ENCODE assay signal across 8 cellular contexts in the genomic region with DNA sequence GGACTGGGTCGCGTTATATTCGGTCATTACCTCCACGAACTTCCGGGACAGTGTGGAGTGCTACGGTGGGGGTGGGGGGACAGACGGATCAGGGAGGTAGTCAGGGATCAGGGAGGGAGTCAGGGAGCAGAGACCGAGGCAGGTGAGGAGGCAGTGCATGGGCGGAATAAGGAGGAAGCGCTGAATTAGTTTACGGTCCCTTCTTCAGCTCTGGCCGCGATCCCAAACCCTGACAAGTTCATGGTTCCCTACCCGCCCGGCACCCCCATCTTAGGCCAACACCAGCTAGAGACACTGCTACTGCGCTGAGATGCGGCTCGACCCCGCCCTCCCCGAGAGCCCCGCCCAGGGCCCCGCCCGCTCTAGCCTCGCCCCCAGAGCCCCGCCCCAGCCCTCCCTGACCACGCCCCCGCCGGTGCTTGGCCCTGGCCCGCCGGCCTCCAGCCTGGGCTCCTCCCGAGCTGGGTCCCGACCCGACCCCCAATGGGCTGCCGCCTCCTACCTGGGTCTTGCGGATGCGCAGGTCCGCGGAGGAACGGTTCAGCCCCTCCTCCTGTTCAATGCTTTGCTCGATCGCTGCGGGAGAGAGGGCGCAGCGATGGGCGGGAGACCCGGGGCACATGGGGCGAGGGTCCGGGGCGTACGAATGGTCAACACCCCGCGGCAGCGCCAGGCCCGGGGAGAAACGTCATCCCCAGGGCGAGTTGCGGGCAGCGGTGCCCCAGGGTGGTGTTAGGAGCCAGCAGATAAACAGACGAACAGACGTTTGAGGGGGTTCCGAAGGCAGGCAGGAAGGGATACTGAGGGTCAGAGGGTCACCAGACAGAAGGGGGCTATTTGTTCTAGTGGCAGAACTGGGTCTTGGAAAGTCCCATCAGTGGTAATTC. TPM values are rescaled to one million over a fixed set of nuclear protein-coding genes. Genes with fewer than 3 reads are reported as not detected.
DNase-seq lines count a peak whose midpoint lies in the region; ATAC-seq, FAIRE-seq and TF ChIP-seq lines count a peak whose summit lies in the region.

No MANE protein-coding gene starts in this region.

- TF ChIP-seq CTCF in AG09319 (IDR thresholded peaks at IDR 0.05; ENCODE audit: low read depth, low read length) (no peak), upper lobe of left lung (IDR thresholded peaks at IDR 0.05) (no peak)

- peaks cover 22% of the 10 kb centered on the region for H3K4me1 ChIP-seq in SJCRH30
- H3K4me1 ChIP-seq in upper lobe of left lung: peaks cover 14 to 17% (median 15%) of the 10 kb centered on the region in 4 donors

- ATAC-seq in HG03520 (IDR thresholded peaks at IDR 0.05; ENCODE audit: unreplicated experiment) (peak; percentile 69), upper lobe of left lung (ENCODE audit: low FRiP score in 2 of 2) (peak; percentile 91 to 96)

- 3 to 14% methylated on average over 19 to 57 of the region's 61 CpGs for WGBS in upper lobe of left lung, 2 donors

- H3K9me3 ChIP-seq in SJCRH30 (replicated peaks) (no peaks in the 10 kb centered on the region), upper lobe of left lung (no peaks in the 10 kb centered on the region)

- H3K36me3 ChIP-seq in SJCRH30 (no peaks in the 10 kb centered on the region), upper lobe of left lung (no peaks in the 10 kb centered on the region)

- TF ChIP-seq POLR2A in upper lobe of left lung (IDR thresholded peaks at IDR 0.05): peak in 2 of 4 donors; percentile 30 to 69

- intact Hi-C loops in head of caudate nucleus (cut with DNase I) (no loop called here), posterior vena cava (cut with DNase I) (loop anchor here in 1 of 2 donors (5.0 kb wide), 1 partner anchor 35 kb away; a partner anchor contains a TSS)

- FAIRE-seq in GM19239 (lab: Jason Lieb, UNC): peak; percentile 8

- DNase-seq in AG09319 (ENCODE audit: extremely low read depth, low read depth) (peak; percentile 24), GM19239 (ENCODE audit: insufficient read length, low spot score) (peak; percentile 99), SJCRH30 (no peak), head of caudate nucleus (peak in 33 of 42 donors; percentile 23 to 76 (median 51)), posterior vena cava (ENCODE audit: low spot score) (peak; percentile 96), upper lobe of left lung (peak; percentile 88 to 96)
- peak; percentile 77 for DNase-seq in activated naive CD4-positive, alpha-beta T cell treated with Interleukin-2 at 50 U/mL for 16 hours

- H3K27ac ChIP-seq in SJCRH30: peak overlapping the region; percentile 69
- peak overlapping the region in 3 of 4 donors; percentile 32 to 84 (median 62) for H3K27ac ChIP-seq in upper lobe of left lung

- no peak overlapping the region for H3K4me3 ChIP-seq in SJCRH30
- H3K4me3 ChIP-seq in upper lobe of left lung: peak overlapping the region; percentile 36 to 56 (median 44)

- no peak for TF ChIP-seq EP300 in upper lobe of left lung (IDR thresholded peaks at IDR 0.05)

- H3K27me3 ChIP-seq in SJCRH30: no peaks in the 10 kb centered on the region
- H3K27me3 ChIP-seq in upper lobe of left lung: no peaks in the 10 kb centered on the region

RNA-seq across cellular contexts. Expression of a gene that starts 12.2 kb away (rescaled TPM):
- total RNA-seq in SJCRH30 (2014; rRNA removed; shearing (Covaris generic)): 2.6 and 3.4 TPM in 2 replicates
- total RNA-seq in posterior vena cava (10 to 100 TPM; 38.5 to 39.2 TPM), upper lobe of left lung (10 to 100 TPM; 10.5 to 38.8 (median 21.3) TPM)

RNA-seq across cellular contexts. Expression of a gene that starts 13.2 kb away (rescaled TPM):
- 0.94 and 1.4 TPM in 2 replicates for total RNA-seq in SJCRH30 (2014; rRNA removed; shearing (Covaris generic))
- total RNA-seq in posterior vena cava (1 to 10 TPM in 1 of 2 donors, under 1 TPM in 1; 0.95 to 1.1 TPM), upper lobe of left lung (1 to 10 TPM in 2 of 6 donors, under 1 TPM in 4; 0.30 to 2.1 (median 0.51) TPM)

RNA-seq across cellular contexts. Expression of a gene that starts 36.1 kb away (rescaled TPM):
- 22.6 and 23.9 TPM in 2 replicates for total RNA-seq in SJCRH30 (2014; rRNA removed; shearing (Covaris generic))
- total RNA-seq in posterior vena cava (10 to 100 TPM; 54.4 to 75.4 TPM), upper lobe of left lung (100 to 1,000 TPM in 3 of 6 donors, 10 to 100 TPM in 3; 44.8 to 168 (median 96.3) TPM)

RNA-seq across cellular contexts. Expression of a gene that starts 39.7 kb away (rescaled TPM):
- total RNA-seq in SJCRH30 (2014; rRNA removed; shearing (Covaris generic)): 8.9 TPM in 2 replicates
- 10 to 100 TPM; 11.8 to 17.7 TPM for total RNA-seq in posterior vena cava
- total RNA-seq in upper lobe of left lung: 10 to 100 TPM in 5 of 6 donors, 1 to 10 TPM in 1; 9.1 to 30.4 (median 17.0) TPM

RNA-seq across cellular contexts. Expression of a gene that starts 48.4 kb away (rescaled TPM):
- 4.0 and 7.0 TPM in 2 replicates for total RNA-seq in SJCRH30 (2014; rRNA removed; shearing (Covaris generic))
- total RNA-seq in posterior vena cava (10 to 100 TPM; 11.0 to 17.5 TPM), upper lobe of left lung (10 to 100 TPM; 22.2 to 33.9 (median 28.4) TPM)

Comparison
In these comparisons a context has a peak if more than half of its experiments do, and no peak if none do; other contexts are left out.
1. DNase-seq: peak in AG09319 (single experiment), GM19239 (single experiment), activated naive CD4-positive, alpha-beta T cell treated with Interleukin-2 at 50 U/mL for 16 hours (single experiment), head of caudate nucleus (33 of 42), posterior vena cava (single experiment) and upper lobe of left lung (2 of 2); none in SJCRH30 (0 of 2).